ENCODE assay signal across 8 cellular contexts in the genomic region with DNA sequence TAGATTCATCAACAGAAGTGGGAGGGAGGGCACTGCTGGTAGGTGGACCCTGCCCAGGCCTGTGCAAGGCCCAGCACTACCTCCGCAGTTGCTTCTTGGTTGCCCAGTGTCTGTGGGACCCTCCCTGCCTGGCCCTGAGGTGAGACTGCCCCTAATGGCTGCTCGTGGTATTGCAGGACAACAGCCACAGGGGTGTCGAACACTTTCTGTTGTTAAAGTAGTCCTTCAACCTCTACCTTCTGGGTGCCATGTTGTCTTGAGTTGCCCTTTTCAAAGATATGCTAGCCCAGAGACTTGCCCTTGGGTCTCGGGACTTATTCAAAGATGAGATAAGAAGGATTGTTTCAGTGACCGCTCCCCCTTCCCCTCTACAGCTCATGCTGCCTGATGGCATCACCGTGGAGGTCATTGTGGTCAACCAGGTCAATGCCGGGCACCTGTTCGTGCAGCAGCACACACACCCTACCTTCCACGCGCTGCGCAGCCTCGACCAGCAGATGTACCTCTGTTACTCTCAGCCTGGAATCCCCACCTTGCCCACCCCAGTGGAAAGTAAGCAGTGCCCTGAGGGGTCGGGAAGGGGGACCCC. TPM values are rescaled to one million over a fixed set of nuclear protein-coding genes. Genes with fewer than 3 reads are reported as not detected.
DNase-seq lines count a peak whose midpoint lies in the region; ATAC-seq and TF ChIP-seq lines count a peak whose summit lies in the region.

No MANE protein-coding gene starts in this region.

- 0 out of 2 replicates have a peak, but pooled peaks cover 8% of the 10 kb centered on the region for H4K20me1 ChIP-seq in Karpas-422 (ENCODE audit: insufficient read depth, low read depth, low read length)
- peaks cover 9% of the 10 kb centered on the region for H4K20me1 ChIP-seq in neural progenitor cell (ENCODE audit: low read depth)

- H3K9me2 ChIP-seq in Karpas-422 (replicated peaks; ENCODE audit: insufficient read depth, low read length): no peaks in the 10 kb centered on the region

- CTCF ChIA-PET in GM10248 (lab: Yijun Ruan, JAX): interaction anchor here (0.7 to 1.4 kb wide), 12 partner anchors 8 to 719 kb away, joined by 3 to 6 read pairs (median 3); no protein-coding TSS in a partner anchor
- CTCF ChIA-PET in activated CD4-positive, alpha-beta memory T cell treated with anti-CD3 and anti-CD28 coated beads, Interleukin-2, amount 10 ng/mL, durations not matched to agents 7 days and 5 days (lab: Charles Lee): interaction anchor here (0.6 to 1.3 kb wide), 2 partner anchors 10 to 43 kb away, joined by 3 read pairs; no protein-coding TSS in a partner anchor

- peaks cover 3% of the 10 kb centered on the region; the same call in 1 of the 2 replicates for H3K4me1 ChIP-seq in Karpas-422 (ENCODE audit: low read length)
- no peaks in the 10 kb centered on the region for H3K4me1 ChIP-seq in endodermal cell (ENCODE audit: control insufficient read depth, insufficient read depth, low read length)
- peaks cover under 1% of the 10 kb centered on the region for H3K4me1 ChIP-seq in neural progenitor cell
- peaks cover 0 to 8% of the 10 kb centered on the region in 2 donors for H3K4me1 ChIP-seq in thyroid gland

- H3K4me1 Mint-ChIP-seq in activated CD4-positive, alpha-beta memory T cell treated with anti-CD3 and anti-CD28 coated beads, Interleukin-2, amount 10 ng/mL, durations not matched to agents 7 days and 5 days: no peaks in the 10 kb centered on the region
- H3K4me1 Mint-ChIP-seq in endodermal cell (peaks cover 1% of the 10 kb centered on the region), neural progenitor cell (peaks cover 13% of the 10 kb centered on the region)

- H3K4me3 Mint-ChIP-seq in activated CD4-positive, alpha-beta memory T cell treated with anti-CD3 and anti-CD28 coated beads, Interleukin-2, amount 10 ng/mL, durations not matched to agents 7 days and 5 days: no peak overlapping the region
- no peak overlapping the region for H3K4me3 Mint-ChIP-seq in endodermal cell
- no peak overlapping the region for H3K4me3 Mint-ChIP-seq in neural progenitor cell

- no peaks in the 10 kb centered on the region for H3K9me3 Mint-ChIP-seq in activated CD4-positive, alpha-beta memory T cell treated with anti-CD3 and anti-CD28 coated beads, Interleukin-2, amount 10 ng/mL, durations not matched to agents 7 days and 5 days
- H3K9me3 Mint-ChIP-seq in endodermal cell (no peaks in the 10 kb centered on the region), neural progenitor cell (no peaks in the 10 kb centered on the region)

- TF ChIP-seq CTCF in GM10248 (IDR thresholded peaks at IDR 0.05; ENCODE audit: control extremely low read depth, extremely low read depth, low read depth, missing control alignments): peak; percentile 80
- TF ChIP-seq CTCF in endodermal cell (conservative IDR thresholded peaks at IDR 0.05): peak; percentile 93
- peak; percentile 86 for TF ChIP-seq CTCF in neural progenitor cell (IDR thresholded peaks at IDR 0.05)
- TF ChIP-seq CTCF in thyroid gland (IDR thresholded peaks at IDR 0.05): peak; percentile 72 to 95 (median 81)

- POLR2A ChIA-PET in GM10248 (lab: Yijun Ruan, JAX): interaction anchor here (0.7 kb wide), 1 partner anchor 172 kb away, joined by 5 read pairs; no protein-coding TSS in a partner anchor
- POLR2A ChIA-PET in activated CD4-positive, alpha-beta memory T cell treated with anti-CD3 and anti-CD28 coated beads, Interleukin-2, amount 10 ng/mL, durations not matched to agents 7 days and 5 days (lab: Charles Lee): no interaction called here

- H3K27ac ChIP-seq in Karpas-422 (ENCODE audit: low read length): no peak overlapping the region
- no peak overlapping the region for H3K27ac ChIP-seq in endodermal cell (ENCODE audit: low read depth, low read length)
- no peak overlapping the region for H3K27ac ChIP-seq in neural progenitor cell
- H3K27ac ChIP-seq in thyroid gland: no peak overlapping the region

- 80 to 85% methylated on average over 5 to 13 of the region's 13 CpGs for WGBS in endodermal cell (ENCODE audit: insufficient coverage in 1 of 2, insufficient read length in 1 of 2), 2 experiments
- WGBS in thyroid gland, 2 donors: 87 to 89% methylated on average over 13 of the region's 13 CpGs

- H3K36me3 ChIP-seq in Karpas-422 (ENCODE audit: insufficient read depth, low read length): peaks cover 40% of the 10 kb centered on the region; the same call in 1 of the 2 replicates
- peaks cover 23% of the 10 kb centered on the region for H3K36me3 ChIP-seq in endodermal cell (ENCODE audit: control insufficient read depth, insufficient read depth, low read length)
- no peaks in the 10 kb centered on the region for H3K36me3 ChIP-seq in neural progenitor cell
- H3K36me3 ChIP-seq in thyroid gland: peaks cover 48 to 62% of the 10 kb centered on the region in 2 donors

- H3K4me3 ChIP-seq in Karpas-422 (ENCODE audit: low read length) (no peak overlapping the region), endodermal cell (ENCODE audit: low read length) (no peak overlapping the region), neural progenitor cell (no peak overlapping the region), thyroid gland (replicated peaks in 1 of 3) (no peak overlapping the region)

- DNase-seq in GM10248 (ENCODE audit: extremely low spot score): peak; percentile 76
- peak; percentile 81 for DNase-seq in Karpas-422
- DNase-seq in activated CD4-positive, alpha-beta memory T cell treated with anti-CD3 and anti-CD28 coated beads, Interleukin-2, amount 10 ng/mL, durations not matched to agents 7 days and 5 days: peak; percentile 64
- peak; percentile 97 for DNase-seq in endodermal cell
- DNase-seq in neural progenitor cell (ENCODE audit: low spot score): peak; percentile 63
- peak; percentile 42 to 55 for DNase-seq in thyroid gland

- peaks cover 45% of the 10 kb centered on the region for H3K36me3 Mint-ChIP-seq in activated CD4-positive, alpha-beta memory T cell treated with anti-CD3 and anti-CD28 coated beads, Interleukin-2, amount 10 ng/mL, durations not matched to agents 7 days and 5 days (ENCODE audit: low read depth)
- peaks cover 29% of the 10 kb centered on the region for H3K36me3 Mint-ChIP-seq in endodermal cell (ENCODE audit: low read depth)
- H3K36me3 Mint-ChIP-seq in neural progenitor cell: peaks cover 19% of the 10 kb centered on the region

- ATAC-seq in HG02642 (IDR thresholded peaks at IDR 0.05; ENCODE audit: poor library complexity, unreplicated experiment) (no peak), HG03354 (IDR thresholded peaks at IDR 0.05; ENCODE audit: poor library complexity, severe bottlenecking, unreplicated experiment) (no peak)

- H3K9ac ChIP-seq in Karpas-422 (ENCODE audit: low read length) (no peak overlapping the region), endodermal cell (ENCODE audit: extremely low read depth, low read length, poor library complexity, severe bottlenecking) (no peak overlapping the region), neural progenitor cell (no peak overlapping the region)

- intact Hi-C loops in thyroid gland (cut with DNase I): loop anchor here (10.0 kb wide), 2 partner anchors 59 to 279 kb away; partner anchors contain the start of genes C17orf67 and DGKE

- H3K79me2 ChIP-seq in Karpas-422 (ENCODE audit: low read length) (peaks cover 5% of the 10 kb centered on the region), neural progenitor cell (ENCODE audit: low read depth) (no peaks in the 10 kb centered on the region)

- H3K4me2 ChIP-seq in Karpas-422 (ENCODE audit: low read depth, low read length, poor library complexity, severe bottlenecking) (no peak overlapping the region), neural progenitor cell (no peak overlapping the region)

- TF ChIP-seq POLR2A in thyroid gland (IDR thresholded peaks at IDR 0.05): no peak

- H3K27me3 ChIP-seq in Karpas-422 (ENCODE audit: low read length) (no peaks in the 10 kb centered on the region), endodermal cell (ENCODE audit: control insufficient read depth, insufficient read depth, low read length, poor library complexity, severe bottlenecking) (no peaks in the 10 kb centered on the region), neural progenitor cell (no peaks in the 10 kb centered on the region), thyroid gland (no peaks in the 10 kb centered on the region)

- H3K27me3 Mint-ChIP-seq in activated CD4-positive, alpha-beta memory T cell treated with anti-CD3 and anti-CD28 coated beads, Interleukin-2, amount 10 ng/mL, durations not matched to agents 7 days and 5 days: no peaks in the 10 kb centered on the region
- H3K27me3 Mint-ChIP-seq in endodermal cell (ENCODE audit: insufficient read depth): no peaks in the 10 kb centered on the region
- H3K27me3 Mint-ChIP-seq in neural progenitor cell (ENCODE audit: insufficient read depth, low read depth): no peaks in the 10 kb centered on the region

- peaks cover 8% of the 10 kb centered on the region for H3F3A ChIP-seq in neural progenitor cell (ENCODE audit: low read depth)

- no peak overlapping the region for H2AFZ ChIP-seq in Karpas-422 (ENCODE audit: low read length)
- H2AFZ ChIP-seq in neural progenitor cell (replicated peaks): no peak overlapping the region

- H3K9me3 ChIP-seq in Karpas-422 (ENCODE audit: low read length) (no peaks in the 10 kb centered on the region), endodermal cell (ENCODE audit: control insufficient read depth, low read length) (no peaks in the 10 kb centered on the region), neural progenitor cell (ENCODE audit: low read depth) (no peaks in the 10 kb centered on the region), thyroid gland (no peaks in the 10 kb centered on the region)

- no peak overlapping the region for H3K27ac Mint-ChIP-seq in activated CD4-positive, alpha-beta memory T cell treated with anti-CD3 and anti-CD28 coated beads, Interleukin-2, amount 10 ng/mL, durations not matched to agents 7 days and 5 days
- H3K27ac Mint-ChIP-seq in endodermal cell (no peak overlapping the region), neural progenitor cell (no peak overlapping the region)

RNA-seq across cellular contexts. Expression of gene AKAP1, which starts 29.1 kb away (rescaled TPM):
- 56.1 and 71.2 TPM in 2 replicates for total RNA-seq in Karpas-422 (2014; rRNA removed; shearing (Covaris generic); ENCODE audit: low replicate concordance)
- total RNA-seq in activated CD4-positive, alpha-beta memory T cell treated with anti-CD3 and anti-CD28 coated beads, Interleukin-2, amount 10 ng/mL, durations not matched to agents 7 days and 5 days: 10 to 100 TPM; 19.9 to 22.4 TPM
- 10 to 100 TPM; 11.6 to 18.5 TPM for total RNA-seq in endodermal cell
- polyA plus RNA-seq in endodermal cell (2013, experiment 1 of 2): 17.3 TPM
- 12.7 TPM for polyA plus RNA-seq in endodermal cell (2013, experiment 2 of 2)
- 8.8 and 13.4 TPM in 2 replicates for total RNA-seq in neural progenitor cell (ENCODE audit: low replicate concordance)
- 100 to 1,000 TPM in 1 of 4 donors, 10 to 100 TPM in 3; 91.6 to 105 (median 95.5) TPM for total RNA-seq in thyroid gland
